ENCODE assay signal across 9 cellular contexts in the genomic region with DNA sequence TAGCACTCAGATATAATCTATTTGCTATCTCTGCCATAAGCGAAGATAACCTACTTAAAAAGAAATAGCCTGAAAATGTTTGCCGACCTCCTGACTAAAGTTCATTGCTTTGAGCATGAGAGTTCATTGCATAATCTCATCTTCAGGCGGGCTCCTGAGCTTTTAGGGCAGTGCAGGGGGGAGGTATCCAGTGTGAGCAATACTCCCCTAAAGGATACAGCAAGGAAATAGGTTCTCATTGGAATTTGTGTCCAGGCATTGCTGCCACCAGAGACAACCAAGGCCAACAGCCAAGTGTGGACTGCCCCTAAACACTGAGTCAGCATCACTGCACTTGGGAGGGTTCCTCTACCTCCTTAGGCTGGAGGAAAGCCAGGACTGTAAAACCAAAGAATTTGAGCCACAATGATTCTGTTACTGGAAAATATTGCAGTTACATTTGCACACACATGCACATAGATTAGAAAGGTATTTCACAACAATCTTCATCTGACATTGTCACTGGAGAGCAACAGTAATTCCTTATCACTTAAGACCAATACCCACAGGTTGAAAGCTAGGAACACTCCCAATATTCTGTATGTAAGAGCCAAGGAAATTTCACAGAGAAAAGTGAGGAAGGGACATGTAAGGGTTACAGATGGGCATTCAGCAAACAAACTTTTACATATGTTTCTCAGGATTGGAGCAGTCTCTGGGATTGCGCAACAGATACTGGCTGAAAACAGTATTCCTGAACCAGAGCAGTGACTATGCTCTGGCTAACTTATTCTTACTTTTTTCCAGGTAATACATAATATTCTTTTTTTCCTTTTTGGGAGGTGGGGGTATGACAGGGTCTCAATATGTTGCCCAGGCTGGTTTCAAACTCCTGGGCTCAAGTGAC.
DNase-seq lines count a peak whose midpoint lies in the region; ATAC-seq, FAIRE-seq and TF ChIP-seq lines count a peak whose summit lies in the region.
"Had no signal": no experiment of that assay in that cellular context is flagged by ENCODE, and none has a peak within 500 bp of the region (broad histone marks: within the 10 kb centered on the region; RNA-seq: fewer than 3 reads in every experiment).

No MANE protein-coding gene starts in this region.

- TF ChIP-seq CTCF in astrocyte of the cerebellum (IDR thresholded peaks at IDR 0.05; ENCODE audit: low read depth, low read length, missing control alignments) (peak; percentile 8), transverse colon (IDR thresholded peaks at IDR 0.05) (no peak), Peyer's patch (IDR thresholded peaks at IDR 0.05) (no peak)

- WGBS in transverse colon (ENCODE audit: low coverage in 1 of 2), 2 donors = 66 to 73% methylated on average over 3 to 4 of the region's 4 CpGs

- H3K4me3 ChIP-seq in astrocyte of the cerebellum (ENCODE audit: low read depth, low read length) = no peak overlapping the region
- H3K4me3 ChIP-seq in transverse colon = no peak overlapping the region
- H3K4me3 ChIP-seq in Peyer's patch = no peak overlapping the region
- H3K4me3 ChIP-seq: GM12878 had no signal

- no peak for ATAC-seq in HG02870 (IDR thresholded peaks at IDR 0.05; ENCODE audit: unreplicated experiment)
- ATAC-seq: GM12878 had no signal

- in situ Hi-C loops in astrocyte of the cerebellum (cut with HindIII; ENCODE audit: low sequenced_read_pairs) = no loop called here
- in situ Hi-C loops in transverse colon (cut with MboI; ENCODE audit: low pct_ligation_motif_present in 1 of 4, low pct_unique_long_range_greater_than_20kb in 1 of 4, low sequenced_read_pairs in 3 of 4) = no loop called here

- TF ChIP-seq EP300 in transverse colon (IDR thresholded peaks at IDR 0.05; ENCODE audit: low read depth) = no peak

- TF ChIP-seq POLR2A in transverse colon (IDR thresholded peaks at IDR 0.05) = no peak
- no peak for TF ChIP-seq POLR2A in Peyer's patch (IDR thresholded peaks at IDR 0.05)

- no peaks in the 10 kb centered on the region for H3K27me3 ChIP-seq in transverse colon
- no peaks in the 10 kb centered on the region for H3K27me3 ChIP-seq in Peyer's patch

- no peaks in the 10 kb centered on the region for H3K36me3 ChIP-seq in transverse colon
- H3K36me3 ChIP-seq in Peyer's patch = no peaks in the 10 kb centered on the region

- FAIRE-seq in HTR-8/SVneo (lab: Jason Lieb, UNC) = peak; percentile 23
- FAIRE-seq: GM12878 had no signal

- peak overlapping the region in 2 of 4 donors; percentile 9 to 57 for H3K27ac ChIP-seq in transverse colon
- H3K27ac ChIP-seq in Peyer's patch = no peak overlapping the region

- intact Hi-C loops in transverse colon (cut with DNase I; ENCODE audit: low total_unique reads) = no loop called here

- POLR2A ChIA-PET in HEK293T (lab: Yijun Ruan, JAX) = no interaction called here

- no peaks in the 10 kb centered on the region for H3K9me3 ChIP-seq in transverse colon
- H3K9me3 ChIP-seq in Peyer's patch = no peaks in the 10 kb centered on the region

- H3K4me1 ChIP-seq in transverse colon = peaks cover 0 to 16% (median 10%) of the 10 kb centered on the region in 4 donors
- no peaks in the 10 kb centered on the region for H3K4me1 ChIP-seq in Peyer's patch

- CTCF ChIA-PET in HEK293T (lab: Yijun Ruan, JAX) = no interaction called here

- DNase-seq in HTR-8/SVneo (ENCODE audit: insufficient read length, low spot score) = peak; percentile 78
- DNase-seq in astrocyte of the cerebellum (ENCODE audit: low read depth) = peak; percentile 89
- DNase-seq in hepatic stellate cell (ENCODE audit: low spot score) = peak; percentile 71
- DNase-seq in transverse colon = peak; percentile 45
- no peak for DNase-seq in NCI-H1417 treated with DMSO at 0.1 percent for 48 hours (lab: John Stamatoyannopoulos, UW)
- no peak for DNase-seq in HEK293T (ENCODE audit: extremely low spot score)
- no peak for DNase-seq in Peyer's patch

TF ChIP-seq in HEK293T, 16 proteins besides CTCF, POLR2A, EP300 and RAD21:
- TF ChIP-seq ELF4 (IDR thresholded peaks at IDR 0.05) (no peak), HDGF (IDR thresholded peaks at IDR 0.05; ENCODE audit: borderline replicate concordance) (no peak), CTBP1 (IDR thresholded peaks at IDR 0.05; ENCODE audit: borderline replicate concordance) (no peak), ARNT (IDR thresholded peaks at IDR 0.05) (no peak), SUZ12 (IDR thresholded peaks at IDR 0.05) (no peak), ZNF384 (IDR thresholded peaks at IDR 0.05) (no peak), SP1 (IDR thresholded peaks at IDR 0.05) (no peak), NFRKB (IDR thresholded peaks at IDR 0.05) (no peak), LEF1 (IDR thresholded peaks at IDR 0.05; ENCODE audit: borderline replicate concordance) (no peak)
- TF ChIP-seq, protein P1, sequence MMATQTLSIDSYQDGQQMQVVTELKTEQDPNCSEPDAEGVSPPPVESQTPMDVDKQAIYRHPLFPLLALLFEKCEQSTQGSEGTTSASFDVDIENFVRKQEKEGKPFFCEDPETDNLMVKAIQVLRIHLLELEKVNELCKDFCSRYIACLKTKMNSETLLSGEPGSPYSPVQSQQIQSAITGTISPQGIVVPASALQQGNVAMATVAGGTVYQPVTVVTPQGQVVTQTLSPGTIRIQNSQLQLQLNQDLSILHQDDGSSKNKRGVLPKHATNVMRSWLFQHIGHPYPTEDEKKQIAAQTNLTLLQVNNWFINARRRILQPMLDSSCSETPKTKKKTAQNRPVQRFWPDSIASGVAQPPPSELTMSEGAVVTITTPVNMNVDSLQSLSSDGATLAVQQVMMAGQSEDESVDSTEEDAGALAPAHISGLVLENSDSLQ (IDR thresholded peaks at IDR 0.05) = no peak

Comparison
In these comparisons a context has a peak if more than half of its experiments do, and no peak if none do; other contexts are left out.
1. DNase-seq: peak in HTR-8/SVneo (single experiment), astrocyte of the cerebellum (single experiment), hepatic stellate cell (single experiment) and transverse colon (single experiment); none in NCI-H1417 treated with DMSO at 0.1 percent for 48 hours (single experiment), HEK293T (single experiment) and Peyer's patch (0 of 3).